ENCODE assay signal across 8 cellular contexts in the genomic region with DNA sequence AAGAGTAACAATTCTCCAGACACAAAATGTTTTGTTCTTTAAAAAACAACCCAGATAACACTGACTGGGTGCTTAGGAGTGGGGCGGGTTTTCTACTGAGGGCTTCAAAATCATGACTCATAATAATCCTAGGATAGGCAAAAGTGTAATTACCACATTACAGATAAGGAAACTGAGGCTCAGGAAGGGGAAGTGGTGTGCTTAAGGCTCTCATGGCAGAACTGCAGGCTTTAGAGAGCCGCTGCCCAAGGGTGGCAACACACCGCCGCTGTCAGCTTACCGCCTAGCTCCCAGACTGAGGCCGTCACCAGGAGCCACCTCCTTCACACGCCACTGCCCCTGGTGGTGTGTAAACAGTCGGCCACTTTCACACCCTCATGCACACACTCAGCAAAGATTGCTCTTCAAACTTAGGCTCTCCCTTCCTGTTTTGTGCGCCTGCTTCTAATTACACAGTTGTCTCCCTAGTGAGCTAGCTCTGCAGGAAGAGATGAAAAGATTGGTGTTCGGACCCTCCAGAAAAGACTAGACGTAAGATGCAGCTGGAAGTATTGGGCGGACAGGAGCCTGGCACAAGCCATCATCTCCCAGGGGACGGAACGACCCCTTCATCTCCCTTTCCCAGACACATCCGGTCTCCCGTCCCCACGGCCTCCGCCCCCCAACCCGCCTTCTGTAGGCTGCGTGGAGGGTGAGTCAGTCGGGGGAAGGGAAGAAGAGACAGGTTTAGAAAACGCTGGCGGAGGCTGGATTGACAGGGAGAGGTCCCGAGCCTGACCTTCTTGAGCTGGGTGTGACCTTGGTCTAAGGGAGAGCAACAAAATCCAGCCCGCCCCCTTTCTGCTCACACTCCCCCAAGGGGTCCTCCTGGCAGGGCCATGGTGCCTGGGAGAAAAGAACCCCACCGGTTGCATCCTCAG.
A peak's percentile ranks its signal among the peaks of the same experiment; 100 is the strongest.
DNase-seq lines count a peak whose midpoint lies in the region; ATAC-seq, FAIRE-seq and TF ChIP-seq lines count a peak whose summit lies in the region.

No MANE protein-coding gene starts in this region.

- no peak overlapping the region for H3K9ac ChIP-seq in H9 (ENCODE audit: extremely low read depth, insufficient read length, low read length)
- H3K9ac ChIP-seq in K562 (ENCODE audit: insufficient read depth in 1 of 2, low read depth in 2 of 2, low read length in 2 of 2) = no peak overlapping the region

- H3K79me1 ChIP-seq in H9 (ENCODE audit: insufficient read depth, low read depth, low read length, poor library complexity, severe bottlenecking) = no peaks in the 10 kb centered on the region

- H3K27ac ChIP-seq in H9 (ENCODE audit: insufficient read length, low read depth, low read length) (no peak overlapping the region), K562 (ENCODE audit: extremely low read depth, low read depth, low read length) (no peak overlapping the region), A673 (ENCODE audit: low read depth, low read length, poor library complexity, severe bottlenecking) (no peak overlapping the region)

- H2AK5ac ChIP-seq in H9 (ENCODE audit: insufficient read length, low read length) = no peak overlapping the region

- DNase-seq in CD1c-positive myeloid dendritic cell (ENCODE audit: extremely low spot score) (peak; percentile 7), H9 (peak; percentile 49), K562 (ENCODE audit: extremely low read depth in 1 of 4, low spot score in 3 of 4) (peak in 3 of 4 experiments; percentile 5 to 11 (median 10)), natural killer cell (no peak), inferior parietal cortex (ENCODE audit: extremely low spot score) (no peak), NCI-H524 (lab: John Stamatoyannopoulos, UW) (no peak), A673 (ENCODE audit: low spot score) (no peak)
- DNase-seq in activated naive CD4-positive, alpha-beta T cell (lab: John Stamatoyannopoulos, UW) = no peak

- H3T11ph ChIP-seq in H9 (ENCODE audit: low read length) = no peak overlapping the region

- H3K4me2 ChIP-seq in H9 (ENCODE audit: insufficient read depth, insufficient read length, low read length) (no peak overlapping the region), K562 (ENCODE audit: insufficient read depth, low read length) (no peak overlapping the region)

- H4K20me1 ChIP-seq in H9 (ENCODE audit: control insufficient read depth, insufficient read depth, insufficient read length) (no peaks in the 10 kb centered on the region), K562 (replicated peaks; ENCODE audit: control insufficient read depth, insufficient read depth, low read length) (no peaks in the 10 kb centered on the region)

- no peak for TF ChIP-seq POLR2A in K562 (conservative IDR thresholded peaks at IDR 0.05)

- no peak for FAIRE-seq in K562 (lab: Jason Lieb, UNC)

- POLR2A ChIA-PET in K562 (lab: Yijun Ruan, JAX) (interaction anchor here (0.6 kb wide), 2 partner anchors 335 to 450 kb away, joined by 3 read pairs; no protein-coding TSS in a partner anchor), A673 (lab: Charles Lee; ENCODE audit: low non-redundant PET) (no interaction called here)

- ATAC-seq in K562 = peak; percentile 69; the same call in 2 of the 3 replicates
- peak; percentile 47 to 91 (median 49) for ATAC-seq in natural killer cell

- peaks cover 39 to 41% of the 10 kb centered on the region in 2 experiments for H3K4me1 Mint-ChIP-seq in H9
- H3K4me1 Mint-ChIP-seq in natural killer cell = peaks cover 7 to 9% of the 10 kb centered on the region in 2 donors

- H3K27me3 ChIP-seq in H9 (ENCODE audit: insufficient read depth, low read length) (no peaks in the 10 kb centered on the region), K562 (ENCODE audit: control insufficient read depth in 2 of 2, insufficient read depth in 2 of 2, low read length in 2 of 2) (peaks cover 4 to 47% of the 10 kb centered on the region in 2 experiments; a peak in 4 of 5 replicates), A673 (replicated peaks; ENCODE audit: insufficient read depth, low read depth, low read length, poor library complexity) (no peaks in the 10 kb centered on the region)

- H3K9me3 Mint-ChIP-seq in H9 = no peaks in the 10 kb centered on the region
- H3K9me3 Mint-ChIP-seq in natural killer cell = no peaks in the 10 kb centered on the region

- TF ChIP-seq EP300 in K562 (IDR thresholded peaks at IDR 0.05; ENCODE audit: low read length) = no peak

- no peak overlapping the region for H2BK12ac ChIP-seq in H9 (ENCODE audit: insufficient read length, low read depth, low read length)

- no peak overlapping the region for H2BK120ac ChIP-seq in H9 (ENCODE audit: low read depth, low read length, poor library complexity, severe bottlenecking)

- H3K36me3 Mint-ChIP-seq in H9 (ENCODE audit: insufficient read depth in 1 of 3, low read depth in 3 of 3) (no peaks in the 10 kb centered on the region), natural killer cell (no peaks in the 10 kb centered on the region)

- H3K9me3 ChIP-seq in H9 (ENCODE audit: control insufficient read depth, low read depth, low read length) (no peaks in the 10 kb centered on the region), K562 (replicated peaks; ENCODE audit: control insufficient read depth, insufficient read depth, low read depth, low read length) (no peaks in the 10 kb centered on the region), A673 (ENCODE audit: low read depth, low read length, poor library complexity, severe bottlenecking) (no peaks in the 10 kb centered on the region)

- WGBS in H9 (ENCODE audit: extremely low coverage, insufficient read length, low lambda C conversion rate) = no CpG with 5 or more reads among the region's 26 CpGs
- 5% methylated on average over 15 of the region's 26 CpGs for WGBS in K562 (ENCODE audit: insufficient coverage, low coverage, missing lambda C conversion rate)

- no peak overlapping the region for H4K5ac ChIP-seq in H9 (ENCODE audit: insufficient read length, low read depth, low read length)

- H3K27ac Mint-ChIP-seq in H9 (no peak overlapping the region; a peak in 1 of 7 replicates), natural killer cell (peak overlapping the region in 1 of 2 donors; percentile 27)

- H3K14ac ChIP-seq in H9 (ENCODE audit: insufficient read depth, low read length) = no peak overlapping the region; the same call in 1 of the 2 replicates

- in situ Hi-C loops in K562 (cut with MboI) = no loop called here

- no TSS peak for BruUV-seq in K562 (replicated peaks; lab: Mats Ljungman, UMichigan)
- no TSS peak for BruUV-seq in A673 (replicated peaks; lab: Mats Ljungman, UMichigan)

- no peak overlapping the region for H4K8ac ChIP-seq in H9 (replicated peaks; ENCODE audit: insufficient read length, low read depth, low read length)

- no peaks in the 10 kb centered on the region for H3K23me2 ChIP-seq in H9 (ENCODE audit: insufficient read length, low read depth, low read length, poor library complexity, severe bottlenecking)

- H2BK5ac ChIP-seq in H9 (ENCODE audit: insufficient read length, low read length) = no peak overlapping the region

- H3K4me3 ChIP-seq in K562 = no peak overlapping the region
- no peak overlapping the region for H3K4me3 ChIP-seq in A673 (ENCODE audit: low read depth, low read length, poor library complexity, severe bottlenecking)

- intact Hi-C loops in K562 (cut with micrococcal nuclease) = no loop called here
- intact Hi-C loops in natural killer cell (cut with micrococcal nuclease) = no loop called here
- intact Hi-C loops in A673 (cut with micrococcal nuclease; ENCODE audit: unreplicated experiment) = no loop called here

- H2AFZ ChIP-seq in H9 (ENCODE audit: low read length) (no peak overlapping the region), K562 (ENCODE audit: low read depth, low read length) (no peak overlapping the region)

- TF ChIP-seq RAD21 in K562 (CRISPR knock-in tag; conservative IDR thresholded peaks at IDR 0.05 in 1 of 2, IDR thresholded peaks at IDR 0.05 in 1 of 2) = no peak

- no peak overlapping the region for H2BK20ac ChIP-seq in H9 (ENCODE audit: low read depth, low read length, poor library complexity, severe bottlenecking)

- H3K4me3 Mint-ChIP-seq in H9 = no peak overlapping the region
- H3K4me3 Mint-ChIP-seq in natural killer cell = no peak overlapping the region

- H3K79me2 ChIP-seq in H9 (ENCODE audit: insufficient read depth, low read length) (no peaks in the 10 kb centered on the region), K562 (ENCODE audit: control insufficient read depth, insufficient read depth, low read length) (no peaks in the 10 kb centered on the region)

- no peak overlapping the region for H4K91ac ChIP-seq in H9 (ENCODE audit: insufficient read length, low read depth, low read length)

- H3K27me3 Mint-ChIP-seq in H9 (ENCODE audit: low read depth) (peaks cover 6% of the 10 kb centered on the region; the same call in 1 of the 2 replicates), natural killer cell (ENCODE audit: low read depth in 2 of 2) (no peaks in the 10 kb centered on the region)

- no peak overlapping the region for H2BK15ac ChIP-seq in H9 (ENCODE audit: low read depth, low read length)

- H3K18ac ChIP-seq in H9 (ENCODE audit: insufficient read length, low read depth, low read length) = no peak overlapping the region

- no peak overlapping the region for H3K4ac ChIP-seq in H9 (ENCODE audit: low read depth, low read length)

- no peak overlapping the region for H3K23ac ChIP-seq in H9 (ENCODE audit: insufficient read length, low read depth, low read length)

- peaks cover 7% of the 10 kb centered on the region; the same call in 1 of the 2 replicates for H3K4me1 ChIP-seq in H9 (ENCODE audit: insufficient read depth, low read length)
- H3K4me1 ChIP-seq in K562 (replicated peaks in 1 of 2; ENCODE audit: control insufficient read depth in 2 of 2, insufficient read depth in 2 of 2, low read length in 2 of 2) = no peaks in the 10 kb centered on the region
- H3K4me1 ChIP-seq in A673 (ENCODE audit: insufficient read depth, low read length, poor library complexity, severe bottlenecking) = no peaks in the 10 kb centered on the region

- H3K9me1 ChIP-seq in K562 (ENCODE audit: control insufficient read depth, insufficient read depth, low read length) = no peaks in the 10 kb centered on the region

- TF ChIP-seq CTCF in H9 (conservative IDR thresholded peaks at IDR 0.05) (peak; percentile 46), K562 (IDR thresholded peaks at IDR 0.05 in 2 of 3, conservative IDR thresholded peaks at IDR 0.05 in 1 of 3; ENCODE audit: insufficient read depth in 2 of 3, low read depth in 1 of 3, low read length in 3 of 3) (peak; percentile 12 to 27 (median 20); a peak in 2 of 6 replicates), natural killer cell (IDR thresholded peaks at IDR 0.05) (no peak), A673 (conservative IDR thresholded peaks at IDR 0.05; ENCODE audit: low read depth, low read length) (no peak)

- H3K56ac ChIP-seq in H9 (ENCODE audit: insufficient read length, low read depth, low read length) = no peak overlapping the region

- CTCF ChIA-PET in K562 (lab: Yijun Ruan, JAX; ENCODE audit: low intra/inter-chr PET ratio) (no interaction called here), A673 (lab: Charles Lee) (no interaction called here)

- no peaks in the 10 kb centered on the region for H3K36me3 ChIP-seq in K562 (ENCODE audit: control insufficient read depth, insufficient read depth, low read length)
- no peaks in the 10 kb centered on the region for H3K36me3 ChIP-seq in A673 (ENCODE audit: insufficient read depth, low read length, poor library complexity, severe bottlenecking)

Comparison
In these comparisons a context has a peak if more than half of its experiments do, and no peak if none do; other contexts are left out.
1. DNase-seq: peak in CD1c-positive myeloid dendritic cell (single experiment), H9 (single experiment) and K562 (3 of 4); none in natural killer cell (single experiment), inferior parietal cortex (single experiment), activated naive CD4-positive, alpha-beta T cell (0 of 4), NCI-H524 (0 of 2) and A673 (single experiment).
2. CTCF ChIP-seq: peak in H9 (single experiment) and K562 (3 of 3); none in natural killer cell (single experiment) and A673 (single experiment).